In genomic region chr12:125373375-125373774, GRCh38 we compare ENCODE assay signal across 28 cellular contexts.
"Had no signal": no experiment of that assay in that cellular context is flagged by ENCODE, and none has a peak within 500 bp of the region (broad histone marks: within the 10 kb centered on the region; RNA-seq: fewer than 3 reads in every experiment).

No MANE protein-coding gene starts in this region.

- H3K4me1 ChIP-seq: neural progenitor cell, parathyroid adenoma, psoas muscle, right lobe of liver, sigmoid colon, stomach, thyroid gland, tibial nerve, upper lobe of left lung, vagina had no signal

- H3K27ac ChIP-seq: neural progenitor cell, ovary, parathyroid adenoma, psoas muscle, right lobe of liver, sigmoid colon, stomach, thoracic aorta, thyroid gland, tibial nerve, upper lobe of left lung, vagina had no signal

- H3K36me3 ChIP-seq: neural progenitor cell, ovary, right lobe of liver, sigmoid colon, stomach, thoracic aorta, thyroid gland, tibial nerve, upper lobe of left lung, vagina had no signal

- DNase-seq: occipital lobe; ovary; posterior cingulate gyrus; psoas muscle; right cardiac atrium; right lobe of liver; sigmoid colon; small intestine; stimulated activated CD4-positive, alpha-beta T cell treated with anti-CD3 and anti-CD28 coated beads, Interleukin-15, amount 100 ng/mL, for 24 hours; stimulated activated CD4-positive, alpha-beta T cell treated with anti-CD3 and anti-CD28 coated beads, Interleukin-2, amount 100 ng/mL, for 24 hours; stimulated activated CD4-positive, alpha-beta T cell treated with anti-CD3 and anti-CD28 coated beads, Interleukin-2, amount 100 ng/mL, for 48 hours; stimulated activated CD4-positive, alpha-beta T cell treated with anti-CD3 and anti-CD28 coated beads, Interleukin-4, amount 100 ng/mL, for 24 hours; stimulated activated naive B cell treated with anti-CD40 and anti-IgM and Interleukin-4, amounts not matched to agents 10 μg/mL and 1 μg/mL and 100 μg/mL, for 72 hours; stimulated activated naive CD4-positive, alpha-beta T cell treated with Interleukin-2 at 50 U/mL for 16 hours; stomach; thyroid gland; trophoblast cell; upper lobe of left lung had no signal

- H3K4me1 Mint-ChIP-seq: nephron; neural progenitor cell; stimulated activated effector memory CD8-positive, alpha-beta T cell treated with anti-CD3 and anti-CD28 coated beads, Interleukin-12 subunit alpha, Interleukin-12 subunit beta, amount 100 ng/mL, for 72 hours; stimulated activated naive B cell treated with anti-CD40 and anti-IgM and Interleukin-4, amounts not matched to agents 10 μg/mL and 1 μg/mL and 100 μg/mL, for 72 hours had no signal

- H3K9ac ChIP-seq: neural progenitor cell, parathyroid adenoma had no signal

- H3K9me3 Mint-ChIP-seq: nephron; neural progenitor cell; stimulated activated naive CD8-positive, alpha-beta T cell treated with anti-CD3 and anti-CD28 coated beads, Interleukin-15, Interleukin-2, amounts not matched to agents 100 ng/mL and 50 ng/mL, for 24 hours had no signal

- H3K4me3 ChIP-seq: neural progenitor cell, ovary, psoas muscle, right lobe of liver, sigmoid colon, stomach, thoracic aorta, thyroid gland, tibial nerve, upper lobe of left lung, vagina had no signal

- H3K27ac Mint-ChIP-seq: nephron; neural progenitor cell; progenitor cell of endocrine pancreas; stimulated activated effector memory CD8-positive, alpha-beta T cell treated with anti-CD3 and anti-CD28 coated beads, Interleukin-12 subunit alpha, Interleukin-12 subunit beta, amount 100 ng/mL, for 72 hours; stimulated activated naive B cell treated with anti-CD40 and anti-IgM and Interleukin-4, amounts not matched to agents 10 μg/mL and 1 μg/mL and 100 μg/mL, for 72 hours; stimulated activated naive CD8-positive, alpha-beta T cell treated with anti-CD3 and anti-CD28 coated beads, Interleukin-15, Interleukin-2, amounts not matched to agents 100 ng/mL and 50 ng/mL, for 24 hours had no signal

- H3K36me3 Mint-ChIP-seq: neural progenitor cell; stimulated activated effector memory CD8-positive, alpha-beta T cell treated with anti-CD3 and anti-CD28 coated beads, Interleukin-12 subunit alpha, Interleukin-12 subunit beta, amount 100 ng/mL, for 72 hours; stimulated activated naive B cell treated with anti-CD40 and anti-IgM and Interleukin-4, amounts not matched to agents 10 μg/mL and 1 μg/mL and 100 μg/mL, for 72 hours had no signal

- FAIRE-seq: small intestine, urothelium cell line had no signal

- ATAC-seq: psoas muscle; right cardiac atrium; right lobe of liver; stimulated activated effector memory CD8-positive, alpha-beta T cell treated with anti-CD3 and anti-CD28 coated beads, Interleukin-12 subunit alpha, Interleukin-12 subunit beta, amount 100 ng/mL, for 72 hours; stimulated activated naive B cell treated with anti-CD40 and anti-IgM and Interleukin-4, amounts not matched to agents 10 μg/mL and 1 μg/mL and 100 μg/mL, for 72 hours had no signal

- H3K9me3 ChIP-seq: ovary, psoas muscle, right lobe of liver, sigmoid colon, thoracic aorta, thyroid gland, upper lobe of left lung, vagina had no signal

- H3K79me2 ChIP-seq: parathyroid adenoma had no signal

- H2AFZ ChIP-seq: neural progenitor cell, parathyroid adenoma had no signal

- H3K4me2 ChIP-seq: neural progenitor cell had no signal

- H3K4me3 Mint-ChIP-seq: nephron; neural progenitor cell; stimulated activated effector memory CD8-positive, alpha-beta T cell treated with anti-CD3 and anti-CD28 coated beads, Interleukin-12 subunit alpha, Interleukin-12 subunit beta, amount 100 ng/mL, for 72 hours; stimulated activated naive B cell treated with anti-CD40 and anti-IgM and Interleukin-4, amounts not matched to agents 10 μg/mL and 1 μg/mL and 100 μg/mL, for 72 hours; stimulated activated naive CD8-positive, alpha-beta T cell treated with anti-CD3 and anti-CD28 coated beads, Interleukin-15, Interleukin-2, amounts not matched to agents 100 ng/mL and 50 ng/mL, for 24 hours had no signal

- H3K27me3 ChIP-seq: neural progenitor cell, ovary, right lobe of liver, sigmoid colon, thyroid gland, tibial nerve, upper lobe of left lung, vagina had no signal
